28 cellular contexts compared by ENCODE assay signal in the genomic region with DNA sequence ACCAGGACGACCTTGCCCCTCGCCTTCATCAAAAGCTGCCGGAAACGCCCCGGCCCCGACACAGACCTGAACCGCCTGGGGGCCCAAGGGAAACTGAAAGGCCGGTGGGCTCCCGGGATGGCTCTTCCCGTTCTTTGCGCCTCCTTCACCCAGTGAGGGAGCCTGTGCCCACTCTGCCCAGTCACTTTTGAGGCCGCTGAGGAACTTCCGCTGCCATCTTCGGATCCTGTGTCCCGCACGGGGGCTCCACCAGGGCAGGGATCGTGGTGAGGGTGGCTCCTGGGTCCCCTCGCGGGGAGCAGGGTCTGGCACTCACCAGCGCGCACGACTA.
A peak's percentile ranks its signal among the peaks of the same experiment; 100 is the strongest.
DNase-seq lines count a peak whose midpoint lies in the region; ATAC-seq, FAIRE-seq and TF ChIP-seq lines count a peak whose summit lies in the region.
"Had no signal": no experiment of that assay in that cellular context is flagged by ENCODE, and none has a peak within 500 bp of the region (broad histone marks: within the 10 kb centered on the region; RNA-seq: fewer than 3 reads in every experiment).

No MANE protein-coding gene starts in this region.

- peak overlapping the region; percentile 90 for H3K18ac ChIP-seq in mesendoderm (ENCODE audit: low read length)

- no peak overlapping the region for H2AK5ac ChIP-seq in mesendoderm (ENCODE audit: low read length)

- no peak overlapping the region for H2BK15ac ChIP-seq in mesendoderm (replicated peaks; ENCODE audit: low read depth)

- WGBS in mesendoderm (ENCODE audit: extremely low coverage, insufficient coverage, low lambda C conversion rate), result no CpG with 5 or more reads among the region's 22 CpGs

- CTCF ChIA-PET in RWPE1 (lab: Yijun Ruan, JAX), result no interaction called here

- FAIRE-seq in GM12891 (lab: Jason Lieb, UNC), result no peak
- FAIRE-seq: frontal cortex, K562 had no signal

- intact Hi-C loops in dendritic cell treated with granulocyte-macrophage colony-stimulating factor and Interleukin-4, amounts not matched to agents 40 ng/mL and 50 ng/mL, for 4 days (cut with micrococcal nuclease), result no loop called here

- no peak overlapping the region for H3K4ac ChIP-seq in mesendoderm (ENCODE audit: low read depth, low read length)

- POLR2A ChIA-PET in RWPE1 (lab: Yijun Ruan, JAX; ENCODE audit: low non-redundant PET), result no interaction called here

- no peak for DNase-seq in activated T-cell treated with anti-CD3 and anti-CD28 coated beads, Interleukin-2, amount 50 U/mL, for 72 hours
- DNase-seq in activated T-cell treated with anti-CD3 and anti-CD28 coated beads, Interleukin-2, amount 50 U/mL, for 1 hour, result no peak
- DNase-seq in mesendoderm (no peak), GM12891 (ENCODE audit: insufficient read length, low spot score) (no peak), RWPE1 (ENCODE audit: low spot score) (no peak)
- no peak for DNase-seq in stimulated activated naive CD4-positive, alpha-beta T cell treated with Interleukin-2 at 50 U/mL for 16 hours (lab: John Stamatoyannopoulos, UW)
- DNase-seq: 8988T; activated CD8-positive, alpha-beta memory T cell treated with anti-CD3 and anti-CD28 coated beads, Interleukin-2, amount 10 ng/mL, durations not matched to agents 7 days and 5 days; amniotic stem cell; BE2C; caudate nucleus; effector CD4-positive, alpha-beta T cell; EL; HFFc6; left colon; MM.1S; NCI-H1694 treated with DMSO at 0.1 percent for 48 hours; NCI-H226; NCI-H774; OCI-M1; SHP77; stimulated activated CD4-positive, alpha-beta T cell treated with anti-CD3 and anti-CD28 coated beads, Interleukin-4, amount 100 ng/mL, for 1 hour had no signal

- H3K27me3 ChIP-seq in mesendoderm (ENCODE audit: insufficient read depth, low read length, poor library complexity), result no peaks in the 10 kb centered on the region
- H3K27me3 ChIP-seq: BE2C had no signal

- H3K4me3 ChIP-seq in mesendoderm (ENCODE audit: low read length), result peak overlapping the region; percentile 56
- H3K4me3 ChIP-seq: K562 had no signal

- H4K5ac ChIP-seq in mesendoderm (ENCODE audit: low read length), result no peak overlapping the region

- H3K9ac ChIP-seq in mesendoderm (ENCODE audit: low read length), result peak overlapping the region; percentile 54

- H3K36me3 ChIP-seq in mesendoderm (ENCODE audit: control insufficient read depth, insufficient read depth, low read length), result no peaks in the 10 kb centered on the region
- H3K36me3 ChIP-seq: BE2C had no signal

- no peak overlapping the region for H3K23ac ChIP-seq in mesendoderm (ENCODE audit: low read length)

- H3K9me3 Mint-ChIP-seq in activated T-cell treated with anti-CD3 and anti-CD28 coated beads, Interleukin-2, amount 50 U/mL, for 72 hours, result no peaks in the 10 kb centered on the region
- no peaks in the 10 kb centered on the region for H3K9me3 Mint-ChIP-seq in dendritic cell treated with granulocyte-macrophage colony-stimulating factor and Interleukin-4, amounts not matched to agents 40 ng/mL and 50 ng/mL, for 4 days
- H3K9me3 Mint-ChIP-seq in stimulated activated memory B cell treated with anti-CD40 and anti-IgM and Interleukin-4, amounts not matched to agents 10 μg/mL and 1 μg/mL and 100 μg/mL, for 72 hours, result no peaks in the 10 kb centered on the region
- H3K9me3 Mint-ChIP-seq: activated T-helper 17 cell treated with anti-CD3 and anti-CD28 coated beads, Interleukin-2, amount 50 U/mL, for 72 hours; HFFc6 had no signal

- TF ChIP-seq POLR2A in GM12891 (IDR thresholded peaks at IDR 0.05; ENCODE audit: low read depth, low read length), result no peak

- peak overlapping the region; percentile 73 for H3K4me2 ChIP-seq in mesendoderm (ENCODE audit: low read length)

- no peaks in the 10 kb centered on the region for H3K27me3 Mint-ChIP-seq in activated T-cell treated with anti-CD3 and anti-CD28 coated beads, Interleukin-2, amount 50 U/mL, for 72 hours (ENCODE audit: low read depth)
- peaks cover 3% of the 10 kb centered on the region for H3K27me3 Mint-ChIP-seq in dendritic cell treated with granulocyte-macrophage colony-stimulating factor and Interleukin-4, amounts not matched to agents 40 ng/mL and 50 ng/mL, for 4 days
- H3K27me3 Mint-ChIP-seq in stimulated activated memory B cell treated with anti-CD40 and anti-IgM and Interleukin-4, amounts not matched to agents 10 μg/mL and 1 μg/mL and 100 μg/mL, for 72 hours, result peaks cover 15% of the 10 kb centered on the region
- H3K27me3 Mint-ChIP-seq: activated CD8-positive, alpha-beta memory T cell treated with anti-CD3 and anti-CD28 coated beads, Interleukin-2, amount 10 ng/mL, durations not matched to agents 7 days and 5 days; activated T-helper 17 cell treated with anti-CD3 and anti-CD28 coated beads, Interleukin-2, amount 50 U/mL, for 72 hours had no signal

- H3K4me1 Mint-ChIP-seq in activated T-cell treated with anti-CD3 and anti-CD28 coated beads, Interleukin-2, amount 50 U/mL, for 72 hours (ENCODE audit: low read depth), result peaks cover 7% of the 10 kb centered on the region
- peaks cover 11% of the 10 kb centered on the region for H3K4me1 Mint-ChIP-seq in dendritic cell treated with granulocyte-macrophage colony-stimulating factor and Interleukin-4, amounts not matched to agents 40 ng/mL and 50 ng/mL, for 4 days (ENCODE audit: low read depth)
- peaks cover 9% of the 10 kb centered on the region for H3K4me1 Mint-ChIP-seq in stimulated activated memory B cell treated with anti-CD40 and anti-IgM and Interleukin-4, amounts not matched to agents 10 μg/mL and 1 μg/mL and 100 μg/mL, for 72 hours

- H3K27ac ChIP-seq in mesendoderm (ENCODE audit: low read depth, low read length) (no peak overlapping the region), RWPE1 (no peak overlapping the region)

- H3K56ac ChIP-seq in mesendoderm (ENCODE audit: low read length), result no peak overlapping the region

- no peak overlapping the region for H2BK5ac ChIP-seq in mesendoderm (ENCODE audit: low read length)

- peak overlapping the region; percentile 7 for H2BK120ac ChIP-seq in mesendoderm (ENCODE audit: low read depth, low read length)

- H3K79me2 ChIP-seq in mesendoderm (ENCODE audit: control insufficient read depth, insufficient read depth, low read length), result no peaks in the 10 kb centered on the region

- H3K4me1 ChIP-seq in mesendoderm (ENCODE audit: control insufficient read depth, low read depth, low read length), result no peaks in the 10 kb centered on the region
- H3K4me1 ChIP-seq: BE2C had no signal

- no peak for ATAC-seq in activated T-cell treated with anti-CD3 and anti-CD28 coated beads, Interleukin-2, amount 50 U/mL, for 72 hours (replicated peaks in 1 of 2)
- no peak for ATAC-seq in stimulated activated memory B cell treated with anti-CD40 and anti-IgM and Interleukin-4, amounts not matched to agents 10 μg/mL and 1 μg/mL and 100 μg/mL, for 72 hours
- ATAC-seq: activated CD8-positive, alpha-beta memory T cell treated with anti-CD3 and anti-CD28 coated beads, Interleukin-2, amount 10 ng/mL, durations not matched to agents 7 days and 5 days; activated T-helper 17 cell treated with anti-CD3 and anti-CD28 coated beads, Interleukin-2, amount 50 U/mL, for 72 hours; esophagus mucosa; K562; left colon had no signal

- no peak overlapping the region for H3K27ac Mint-ChIP-seq in activated T-cell treated with anti-CD3 and anti-CD28 coated beads, Interleukin-2, amount 50 U/mL, for 72 hours
- peak overlapping the region; percentile 55 for H3K27ac Mint-ChIP-seq in dendritic cell treated with granulocyte-macrophage colony-stimulating factor and Interleukin-4, amounts not matched to agents 40 ng/mL and 50 ng/mL, for 4 days
- no peak overlapping the region for H3K27ac Mint-ChIP-seq in stimulated activated memory B cell treated with anti-CD40 and anti-IgM and Interleukin-4, amounts not matched to agents 10 μg/mL and 1 μg/mL and 100 μg/mL, for 72 hours
- H3K27ac Mint-ChIP-seq: activated CD8-positive, alpha-beta memory T cell treated with anti-CD3 and anti-CD28 coated beads, Interleukin-2, amount 10 ng/mL, durations not matched to agents 7 days and 5 days; activated T-helper 17 cell treated with anti-CD3 and anti-CD28 coated beads, Interleukin-2, amount 50 U/mL, for 72 hours; HFFc6 had no signal

- H3K79me1 ChIP-seq in mesendoderm (ENCODE audit: low read length), result no peaks in the 10 kb centered on the region

- TF ChIP-seq CTCF in RWPE1 (conservative IDR thresholded peaks at IDR 0.05; ENCODE audit: low read depth), result no peak

- H3K4me3 Mint-ChIP-seq in activated T-cell treated with anti-CD3 and anti-CD28 coated beads, Interleukin-2, amount 50 U/mL, for 72 hours, result peak overlapping the region; percentile 25 to 44
- peak overlapping the region; percentile 68 for H3K4me3 Mint-ChIP-seq in dendritic cell treated with granulocyte-macrophage colony-stimulating factor and Interleukin-4, amounts not matched to agents 40 ng/mL and 50 ng/mL, for 4 days
- peak overlapping the region; percentile 48 for H3K4me3 Mint-ChIP-seq in stimulated activated memory B cell treated with anti-CD40 and anti-IgM and Interleukin-4, amounts not matched to agents 10 μg/mL and 1 μg/mL and 100 μg/mL, for 72 hours
- H3K4me3 Mint-ChIP-seq: activated CD8-positive, alpha-beta memory T cell treated with anti-CD3 and anti-CD28 coated beads, Interleukin-2, amount 10 ng/mL, durations not matched to agents 7 days and 5 days; activated T-helper 17 cell treated with anti-CD3 and anti-CD28 coated beads, Interleukin-2, amount 50 U/mL, for 72 hours had no signal

- H3K36me3 Mint-ChIP-seq in activated T-cell treated with anti-CD3 and anti-CD28 coated beads, Interleukin-2, amount 50 U/mL, for 72 hours (ENCODE audit: insufficient read depth in 2 of 2), result no peaks in the 10 kb centered on the region
- no peaks in the 10 kb centered on the region for H3K36me3 Mint-ChIP-seq in dendritic cell treated with granulocyte-macrophage colony-stimulating factor and Interleukin-4, amounts not matched to agents 40 ng/mL and 50 ng/mL, for 4 days (ENCODE audit: low read depth)
- no peaks in the 10 kb centered on the region for H3K36me3 Mint-ChIP-seq in stimulated activated memory B cell treated with anti-CD40 and anti-IgM and Interleukin-4, amounts not matched to agents 10 μg/mL and 1 μg/mL and 100 μg/mL, for 72 hours
- H3K36me3 Mint-ChIP-seq: activated CD8-positive, alpha-beta memory T cell treated with anti-CD3 and anti-CD28 coated beads, Interleukin-2, amount 10 ng/mL, durations not matched to agents 7 days and 5 days had no signal

- H4K8ac ChIP-seq in mesendoderm (ENCODE audit: low read depth, low read length), result no peak overlapping the region

TF ChIP-seq in GM12891, 5 proteins besides CTCF, POLR2A, EP300 and RAD21:
- TF ChIP-seq POU2F2 (IDR thresholded peaks at IDR 0.05; ENCODE audit: low read depth, low read length) (no peak), TAF1 (IDR thresholded peaks at IDR 0.05; ENCODE audit: low read depth, low read length) (no peak), PAX5 (IDR thresholded peaks at IDR 0.05; ENCODE audit: insufficient read depth, low read length, severe bottlenecking) (no peak), POLR2AphosphoS5 (IDR thresholded peaks at IDR 0.05; ENCODE audit: low read depth, low read length) (no peak), SPI1 (IDR thresholded peaks at IDR 0.05; ENCODE audit: low read depth, low read length) (no peak)
TF ChIP-seq in GM12891: peak in this region for 0.
